In the genomic region with DNA sequence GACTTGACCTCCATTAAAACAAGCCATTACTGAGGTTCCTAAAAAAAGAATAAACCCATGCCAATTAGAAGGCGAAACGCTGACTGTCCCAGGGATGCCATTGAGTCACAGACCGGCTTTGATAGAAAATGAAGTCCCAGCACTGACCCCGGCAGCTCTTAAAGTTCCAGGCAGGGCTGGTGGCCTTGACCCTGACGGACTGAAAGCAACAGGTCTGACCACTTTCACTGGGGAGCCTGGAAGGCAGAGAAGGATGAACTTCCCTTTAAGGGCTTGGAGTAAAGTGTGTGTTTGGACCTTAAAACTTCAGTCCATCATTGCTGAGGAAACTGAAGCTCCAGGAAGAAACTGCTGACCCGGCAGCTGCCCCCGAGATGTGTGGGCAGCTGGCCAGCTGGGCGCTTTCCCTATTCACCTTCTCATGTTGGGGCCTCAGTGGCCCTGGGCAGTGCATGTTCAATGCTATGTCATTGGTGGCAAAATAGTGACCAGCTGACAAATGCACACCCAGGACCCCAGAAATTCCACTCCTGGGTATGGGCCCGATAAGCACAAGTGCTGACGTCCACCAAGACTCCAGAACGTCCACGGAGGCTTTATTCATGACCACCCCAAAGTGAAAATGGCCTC, we compare ENCODE assay signal across 21 cellular contexts. TPM values are rescaled to one million over a fixed set of nuclear protein-coding genes. Genes with fewer than 3 reads are reported as not detected.
A peak's percentile ranks its signal among the peaks of the same experiment; 100 is the strongest.
DNase-seq lines count a peak whose midpoint lies in the region; ATAC-seq and TF ChIP-seq lines count a peak whose summit lies in the region.
"Had no signal": no experiment of that assay in that cellular context is flagged by ENCODE, and none has a peak within 500 bp of the region (broad histone marks: within the 10 kb centered on the region; RNA-seq: fewer than 3 reads in every experiment).

No MANE protein-coding gene starts in this region.

- H3K4me3 ChIP-seq in right atrium auricular region (no peak overlapping the region), lower lobe of right lung (no peak overlapping the region), subcutaneous abdominal adipose tissue (ENCODE audit: low read depth in 1 of 5, low read length in 5 of 5) (no peak overlapping the region)

- H3K9me3 ChIP-seq in right atrium auricular region (no peaks in the 10 kb centered on the region), lower lobe of right lung (no peaks in the 10 kb centered on the region), subcutaneous abdominal adipose tissue (ENCODE audit: control insufficient read depth in 5 of 5, low read length in 5 of 5) (peaks cover 0 to 2% (median 0%) of the 10 kb centered on the region in 5 donors)

- intact Hi-C loops in left ventricle myocardium superior (cut with micrococcal nuclease) (no loop called here), lower lobe of right lung (cut with DNase I) (no loop called here)

- H3K9ac ChIP-seq in subcutaneous abdominal adipose tissue (ENCODE audit: low read length in 5 of 5), result no peak overlapping the region

- ATAC-seq in left ventricle myocardium superior, result no peak
- ATAC-seq in lower lobe of right lung, result no peak
- ATAC-seq in HG02884 (IDR thresholded peaks at IDR 0.05; ENCODE audit: unreplicated experiment), result no peak
- ATAC-seq: SK-N-SH treated with all-trans-retinoic acid at 6 μM for 48 hours had no signal

- H3K27me3 ChIP-seq in right atrium auricular region (no peaks in the 10 kb centered on the region), lower lobe of right lung (ENCODE audit: low read depth) (peaks cover 8% of the 10 kb centered on the region), subcutaneous abdominal adipose tissue (ENCODE audit: control insufficient read depth in 5 of 5, insufficient read depth in 4 of 5, low read length in 5 of 5) (peaks cover 0 to 11% (median 7%) of the 10 kb centered on the region in 5 donors)

- H3K36me3 ChIP-seq in right atrium auricular region (no peaks in the 10 kb centered on the region), lower lobe of right lung (no peaks in the 10 kb centered on the region), subcutaneous abdominal adipose tissue (ENCODE audit: control insufficient read depth in 5 of 5, insufficient read depth in 5 of 5, low read length in 5 of 5) (no peaks in the 10 kb centered on the region)

- peak overlapping the region; percentile 77 to 90 for H3K27ac ChIP-seq in right atrium auricular region
- H3K27ac ChIP-seq in lower lobe of right lung, result peak overlapping the region; percentile 75
- peak overlapping the region; percentile 77 for H3K27ac ChIP-seq in subcutaneous abdominal adipose tissue (ENCODE audit: low read depth, low read length)

- no peak for TF ChIP-seq CTCF in right atrium auricular region (IDR thresholded peaks at IDR 0.05)
- no peak for TF ChIP-seq CTCF in lower lobe of right lung (IDR thresholded peaks at IDR 0.05)

- DNase-seq in right atrium auricular region (ENCODE audit: low spot score) (no peak), left ventricle myocardium superior (no peak), RPMI8226 (peak; percentile 47), lower lobe of right lung (peak; percentile 24), activated T-cell treated with anti-CD3 and anti-CD28 coated beads for 4 hours (no peak), SK-N-DZ (ENCODE audit: low spot score) (no peak)
- DNase-seq: ACHN; Calu3; CD8-positive, alpha-beta memory T cell; GOT3; HCEC 1CT; KG1; NCI-H2029 treated with DMSO at 0.1 percent for 48 hours; NCI-H2171; NCI-H524 treated with DMSO at 0.1 percent for 48 hours; NCI-H82; SHP77 treated with DMSO at 0.1 percent for 48 hours had no signal

- peaks cover 0 to 29% of the 10 kb centered on the region in 2 donors for H3K4me1 ChIP-seq in right atrium auricular region
- H3K4me1 ChIP-seq in lower lobe of right lung, result no peaks in the 10 kb centered on the region
- peaks cover 13 to 34% (median 25%) of the 10 kb centered on the region in 5 donors for H3K4me1 ChIP-seq in subcutaneous abdominal adipose tissue (ENCODE audit: control insufficient read depth in 5 of 5, insufficient read depth in 5 of 5, low read length in 5 of 5)

RNA-seq across cellular contexts. Expression of a gene that starts 18.9 kb away (rescaled TPM):
- total RNA-seq in right atrium auricular region (1 to 10 TPM; 1.5 TPM), left ventricle myocardium superior (1.5 TPM), lower lobe of right lung (5.8 TPM)
- polyA plus RNA-seq in SK-N-DZ (2014; cell fraction: cytosol; rRNA removed), result 0.14 and 0.28 TPM in 2 replicates
- polyA plus RNA-seq in SK-N-DZ (2014; cell fraction: nucleus; rRNA removed), result 0.35 TPM in 1 of 2 replicates, not detected in the other
- total RNA-seq: HT1080 had no signal

RNA-seq across cellular contexts. Expression of a gene that starts 31.3 kb away (rescaled TPM):
- total RNA-seq in right atrium auricular region (under 1 TPM in 1 of 2 donors, not detected in 1; 0.12 TPM), left ventricle myocardium superior (0.45 TPM), lower lobe of right lung (not detected)
- 12.4 and 13.1 TPM in 2 replicates for polyA plus RNA-seq in SK-N-DZ (2014; cell fraction: cytosol; rRNA removed)
- polyA plus RNA-seq in SK-N-DZ (2014; cell fraction: nucleus; rRNA removed), result 32.4 and 47.2 TPM in 2 replicates
- total RNA-seq: CD8-positive, alpha-beta memory T cell had no signal
- polyA plus RNA-seq: CD8-positive, alpha-beta memory T cell had no signal

Comparison
In these comparisons a context has a peak if more than half of its experiments do, and no peak if none do; other contexts are left out.
1. DNase-seq: peak in RPMI8226 (single experiment) and lower lobe of right lung (single experiment); none in right atrium auricular region (single experiment), left ventricle myocardium superior (single experiment), activated T-cell treated with anti-CD3 and anti-CD28 coated beads for 4 hours (single experiment) and SK-N-DZ (single experiment).
2. Peak in every context shown above with its lines, with median percentiles within 50 percentile points of each other: H3K27ac ChIP-seq.